In genomic region chr9:94173632-94174031, GRCh38 we compare ENCODE assay signal across 12 cellular contexts.
DNase-seq lines count a peak whose midpoint lies in the region; ATAC-seq, FAIRE-seq and TF ChIP-seq lines count a peak whose summit lies in the region.
"Had no signal": no experiment of that assay in that cellular context is flagged by ENCODE, and none has a peak within 500 bp of the region (broad histone marks: within the 10 kb centered on the region; RNA-seq: fewer than 3 reads in every experiment).

No MANE protein-coding gene starts in this region.

- no peak for TF ChIP-seq CTCF in IMR-90 (conservative IDR thresholded peaks at IDR 0.05; ENCODE audit: low read depth, low read length)
- no peak for TF ChIP-seq CTCF in chondrocyte (IDR thresholded peaks at IDR 0.05)
- no peak for TF ChIP-seq CTCF in stomach (IDR thresholded peaks at IDR 0.05)

- H2BK120ac ChIP-seq in IMR-90 (ENCODE audit: low read depth, low read length) = no peak overlapping the region

- peaks cover 34% of the 10 kb centered on the region for H3K36me3 Mint-ChIP-seq in chondrocyte (ENCODE audit: low read depth)

- FAIRE-seq in RCC 7860 (lab: Jason Lieb, UNC) = no peak
- FAIRE-seq: urothelium cell line had no signal

- peaks cover 95% of the 10 kb centered on the region for H4K20me1 ChIP-seq in IMR-90 (ENCODE audit: insufficient read depth, low read length)

- H3K36me3 ChIP-seq in IMR-90 (ENCODE audit: control insufficient read depth, insufficient read depth, low read length) (peaks cover 20% of the 10 kb centered on the region), stomach (peaks cover 24 to 44% (median 32%) of the 10 kb centered on the region in 4 donors)

- H3K4me3 ChIP-seq in IMR-90 (ENCODE audit: insufficient read depth, low read depth, low read length) (no peak overlapping the region), stomach (no peak overlapping the region)
- H3K4me3 ChIP-seq: MG63 had no signal

- H3K4me1 Mint-ChIP-seq in chondrocyte (ENCODE audit: low read depth) = peaks cover 86% of the 10 kb centered on the region

- peaks cover 21% of the 10 kb centered on the region for H3K4me1 ChIP-seq in IMR-90 (ENCODE audit: control insufficient read depth, insufficient read depth, low read length)
- peaks cover 79 to 100% (median 94%) of the 10 kb centered on the region in 4 donors for H3K4me1 ChIP-seq in stomach

- no peak for TF ChIP-seq RAD21 in IMR-90 (IDR thresholded peaks at IDR 0.05; ENCODE audit: low read length)

- H3K14ac ChIP-seq in IMR-90 (replicated peaks; ENCODE audit: low read depth, low read length) = no peak overlapping the region

- H4K8ac ChIP-seq in IMR-90 (ENCODE audit: low read depth in 2 of 2, low read length in 2 of 2) = no peak overlapping the region

- H2BK15ac ChIP-seq in IMR-90 (ENCODE audit: low read depth, low read length) = no peak overlapping the region

- POLR2A ChIA-PET in IMR-90 (lab: Charles Lee; ENCODE audit: unreplicated experiment) = no interaction called here

- H2AFZ ChIP-seq in IMR-90 (replicated peaks; ENCODE audit: low read length, poor library complexity) = no peak overlapping the region

- no peaks in the 10 kb centered on the region for H3K27me3 Mint-ChIP-seq in chondrocyte (ENCODE audit: low read depth)

- peak overlapping the region; percentile 61 for H3K27ac Mint-ChIP-seq in chondrocyte (ENCODE audit: unreplicated experiment)

- WGBS in IMR-90 (ENCODE audit: extremely low coverage in 2 of 2, insufficient read length in 1 of 2), 2 experiments = no CpG with 5 or more reads among the region's 3 CpGs
- 50 to 58% (median 56%) methylated on average over 3 of the region's 3 CpGs for WGBS in stomach, 5 donors

- H2BK20ac ChIP-seq in IMR-90 (ENCODE audit: low read depth, low read length) = no peak overlapping the region

- H3K4me2 ChIP-seq in IMR-90 (ENCODE audit: low read depth, low read length) = peak overlapping the region; percentile 22; the same call in 1 of the 2 replicates

- H2BK5ac ChIP-seq in IMR-90 (ENCODE audit: low read depth, low read length, poor library complexity, severe bottlenecking) = no peak overlapping the region

- H3K27ac ChIP-seq in IMR-90 (ENCODE audit: insufficient read depth, low read length) = no peak overlapping the region; the same call in 1 of the 2 replicates
- peak overlapping the region in 4 of 5 donors; percentile 9 to 58 (median 10) for H3K27ac ChIP-seq in stomach

- CTCF ChIA-PET in IMR-90 (lab: Yijun Ruan, JAX) = interaction anchor here (0.6 kb wide), 1 partner anchor 52 kb away, joined by 3 read pairs; no protein-coding TSS in a partner anchor

- H2AK5ac ChIP-seq in IMR-90 (ENCODE audit: low read depth, low read length) = no peak overlapping the region

- in situ Hi-C loops in IMR-90 (cut with MboI; ENCODE audit: low sequenced_read_pairs) = loop anchor here (25.0 kb wide), 2 partner anchors 89 to 711 kb away; partner anchors contain the start of genes FAM120A, FAM120AOS and ZNF169

- peaks cover 13% of the 10 kb centered on the region; the same call in 1 of the 2 replicates for H3K9me1 ChIP-seq in IMR-90 (ENCODE audit: insufficient read depth, low read length)

- ATAC-seq in Right ventricle myocardium inferior = peak; percentile 30
- no peak for ATAC-seq in IMR-90 (ENCODE audit: low read depth)
- no peak for ATAC-seq in HG02763 (IDR thresholded peaks at IDR 0.05; ENCODE audit: unreplicated experiment)

- H3K4me3 Mint-ChIP-seq in chondrocyte (ENCODE audit: unreplicated experiment) = no peak overlapping the region

- H3K56ac ChIP-seq in IMR-90 (ENCODE audit: extremely low read depth, insufficient read depth, low read length) = no peak overlapping the region

- H3K9me3 Mint-ChIP-seq in chondrocyte (ENCODE audit: low read depth) = no peaks in the 10 kb centered on the region

- H4K91ac ChIP-seq in IMR-90 (ENCODE audit: insufficient read depth, low read depth, low read length) = no peak overlapping the region

- no peak for TF ChIP-seq POLR2A in IMR-90 (IDR thresholded peaks at IDR 0.05; ENCODE audit: low read depth, low read length)
- no peak for TF ChIP-seq POLR2A in stomach (IDR thresholded peaks at IDR 0.05)

- no peak for TF ChIP-seq EP300 in stomach (IDR thresholded peaks at IDR 0.05)

- H3K9ac ChIP-seq in IMR-90 (ENCODE audit: low read depth, low read length) = no peak overlapping the region

- no peak overlapping the region for H2AK9ac ChIP-seq in IMR-90 (replicated peaks; ENCODE audit: low read depth, low read length, poor library complexity)

- H3K18ac ChIP-seq in IMR-90 (ENCODE audit: low read depth, low read length) = no peak overlapping the region

- no TSS peak for BruUV-seq in IMR-90 (replicated peaks; lab: Mats Ljungman, UMichigan)

- no peak overlapping the region for H3K23ac ChIP-seq in IMR-90 (ENCODE audit: low read depth, low read length)

- DNase-seq in Right ventricle myocardium inferior (ENCODE audit: missing footprints) (no peak), cardiac septum (ENCODE audit: low spot score) (no peak), IMR-90 (no peak), chondrocyte (ENCODE audit: low spot score) (no peak), stomach (no peak), RCC 7860 (ENCODE audit: low spot score) (no peak), occipital lobe (lab: John Stamatoyannopoulos, UW) (no peak)
- DNase-seq: activated effector memory CD4-positive, alpha-beta T cell treated with anti-CD3 and anti-CD28 coated beads, Interleukin-2, amount 50 U/mL, for 16 hours; effector memory CD4-positive, alpha-beta T cell; MG63 had no signal

- peaks cover 6 to 35% of the 10 kb centered on the region in 2 experiments; a peak in 3 of 4 replicates for H3K79me1 ChIP-seq in IMR-90 (ENCODE audit: low read depth in 1 of 2, low read length in 2 of 2)

- no peaks in the 10 kb centered on the region for H3K9me3 ChIP-seq in IMR-90 (ENCODE audit: control insufficient read depth, insufficient read depth, low read length)
- no peaks in the 10 kb centered on the region for H3K9me3 ChIP-seq in stomach
- H3K9me3 ChIP-seq: MG63 had no signal

- H3K27me3 ChIP-seq in IMR-90 (ENCODE audit: control insufficient read depth, insufficient read depth, low read length) (no peaks in the 10 kb centered on the region), stomach (no peaks in the 10 kb centered on the region)
- H3K27me3 ChIP-seq: MG63 had no signal

- dilution Hi-C loops in IMR-90 (cut with HindIII; ENCODE audit: low sequenced_read_pairs, unreplicated experiment) = no loop called here

- intact Hi-C loops in Right ventricle myocardium inferior (cut with DNase I) = loop anchor here (5.0 kb wide), 1 partner anchor 39 kb away; no protein-coding TSS in a partner anchor
- intact Hi-C loops in cardiac septum (cut with DNase I) = no loop called here
- intact Hi-C loops in IMR-90 (cut with micrococcal nuclease) = no loop called here
- intact Hi-C loops in stomach (cut with DNase I; ENCODE audit: low total_unique reads) = no loop called here

- no peak overlapping the region for H4K5ac ChIP-seq in IMR-90 (ENCODE audit: low read depth, low read length)

- no peak overlapping the region for H3K4ac ChIP-seq in IMR-90 (ENCODE audit: low read depth, low read length)

TF ChIP-seq in IMR-90, 13 proteins besides CTCF, POLR2A, EP300 and RAD21:
- TF ChIP-seq NFE2L2 (IDR thresholded peaks at IDR 0.05; ENCODE audit: low read depth, low read length) (no peak), RFX5 (IDR thresholded peaks at IDR 0.05; ENCODE audit: low read depth, low read length) (no peak), CHD1 (IDR thresholded peaks at IDR 0.05; ENCODE audit: low read depth, low read length) (no peak), MXI1 (IDR thresholded peaks at IDR 0.05; ENCODE audit: borderline replicate concordance, low read depth, low read length) (no peak)
